Comparison of ENCODE assay signal across 8 cellular contexts in genomic region chr12:96034631-96035282, GRCh38. TPM values are rescaled to one million over a fixed set of nuclear protein-coding genes. Genes with fewer than 3 reads are reported as not detected.
DNase-seq lines count a peak whose midpoint lies in the region; ATAC-seq and TF ChIP-seq lines count a peak whose summit lies in the region.

No MANE protein-coding gene starts in this region.

- POLR2A ChIA-PET in MCF 10A (lab: Yijun Ruan, JAX), result interaction anchor here (0.6 to 2.5 kb wide), 15 partner anchors 9 to 872 kb away, joined by 3 to 22 read pairs (median 4); partner anchors contain the start of gene NEDD1

- no peak overlapping the region for H3K27ac Mint-ChIP-seq in MCF 10A (ENCODE audit: low read depth, unreplicated experiment)

- no peaks in the 10 kb centered on the region for H3K36me3 ChIP-seq in suprapubic skin

- DNase-seq in Kasumi-1 (lab: John Stamatoyannopoulos, UW) (peak; percentile 29 to 69), MCF 10A (ENCODE audit: unreplicated experiment) (peak; percentile 53), kidney glomerular epithelial cell (lab: John Stamatoyannopoulos, UW) (peak; percentile 41), suprapubic skin (ENCODE audit: low spot score in 2 of 2) (no peak), NCI-H1092 treated with DMSO at 0.1 percent for 48 hours (lab: John Stamatoyannopoulos, UW) (no peak)

- peak; percentile 9 for ATAC-seq in GM19328 (IDR thresholded peaks at IDR 0.05; ENCODE audit: unreplicated experiment)
- ATAC-seq in GM19324 (IDR thresholded peaks at IDR 0.05; ENCODE audit: low FRiP score, unreplicated experiment), result no peak

- CTCF ChIA-PET in MCF 10A (lab: Yijun Ruan, JAX), result interaction anchor here (0.6 to 1.0 kb wide), 3 partner anchors 9 to 36 kb away, joined by 3 to 4 read pairs (median 4); no protein-coding TSS in a partner anchor

- H3K9me3 ChIP-seq in suprapubic skin, result no peaks in the 10 kb centered on the region

- TF ChIP-seq CTCF in C4-2B (conservative IDR thresholded peaks at IDR 0.05), result no peak
- no peak for TF ChIP-seq CTCF in MCF 10A (IDR thresholded peaks at IDR 0.05; ENCODE audit: unreplicated experiment)
- no peak for TF ChIP-seq CTCF in suprapubic skin (IDR thresholded peaks at IDR 0.05)

- no peak for TF ChIP-seq EP300 in suprapubic skin (IDR thresholded peaks at IDR 0.05)

- peak overlapping the region; percentile 94 for H3K4me3 ChIP-seq in suprapubic skin

- peaks cover 16% of the 10 kb centered on the region for H3K4me1 Mint-ChIP-seq in MCF 10A (ENCODE audit: insufficient read depth, unreplicated experiment)

- H3K4me1 ChIP-seq in suprapubic skin, result peaks cover 25% of the 10 kb centered on the region

- no peak overlapping the region for H3K4me3 Mint-ChIP-seq in MCF 10A (ENCODE audit: unreplicated experiment)

- WGBS in suprapubic skin, result 3% methylated on average over 25 of the region's 25 CpGs

- peaks cover 6% of the 10 kb centered on the region for H3K9me3 Mint-ChIP-seq in MCF 10A (ENCODE audit: unreplicated experiment)

- no TSS peak for BruUV-seq in MCF 10A (replicated peaks; lab: Mats Ljungman, UMichigan)

- TF ChIP-seq POLR2A in suprapubic skin (IDR thresholded peaks at IDR 0.05), result no peak

- no peaks in the 10 kb centered on the region for H3K27me3 Mint-ChIP-seq in MCF 10A (ENCODE audit: insufficient read depth, unreplicated experiment)

- intact Hi-C loops in MCF 10A (cut with micrococcal nuclease), result no loop called here

- H3K36me3 Mint-ChIP-seq in MCF 10A (ENCODE audit: insufficient read depth, unreplicated experiment), result no peaks in the 10 kb centered on the region

- no peaks in the 10 kb centered on the region for H3K27me3 ChIP-seq in suprapubic skin

- H3K27ac ChIP-seq in C4-2B (peak overlapping the region; percentile 78), suprapubic skin (peak overlapping the region; percentile 78)

RNA-seq across cellular contexts. Expression of gene LTA4H, which starts 0.6 kb away (rescaled TPM):
- 52.3 and 66.0 TPM in 2 replicates for total RNA-seq in MCF 10A (2022)
- total RNA-seq in suprapubic skin, result 10 to 100 TPM; 61.8 to 89.7 (median 80.1) TPM

RNA-seq across cellular contexts. Expression of gene HAL, which starts 38.6 kb away (rescaled TPM):
- 0.27 and 1.1 TPM in 2 replicates for total RNA-seq in MCF 10A (2022)
- total RNA-seq in suprapubic skin, result 100 to 1,000 TPM in 3 of 4 donors, 10 to 100 TPM in 1; 52.1 to 216 (median 133) TPM

Comparison
In these comparisons a context has a peak if more than half of its experiments do, and no peak if none do; other contexts are left out.
1. DNase-seq: peak in Kasumi-1 (2 of 2), MCF 10A (single experiment) and kidney glomerular epithelial cell (single experiment); none in suprapubic skin (0 of 2) and NCI-H1092 treated with DMSO at 0.1 percent for 48 hours (single experiment).
2. RNA of gene HAL, which starts 38.6 kb away (total RNA-seq): 52.1 to 216 TPM in suprapubic skin; 0.27 to 1.1 TPM in MCF 10A; every median in the first group is over 10 times any median in the second.